In the genomic region with DNA sequence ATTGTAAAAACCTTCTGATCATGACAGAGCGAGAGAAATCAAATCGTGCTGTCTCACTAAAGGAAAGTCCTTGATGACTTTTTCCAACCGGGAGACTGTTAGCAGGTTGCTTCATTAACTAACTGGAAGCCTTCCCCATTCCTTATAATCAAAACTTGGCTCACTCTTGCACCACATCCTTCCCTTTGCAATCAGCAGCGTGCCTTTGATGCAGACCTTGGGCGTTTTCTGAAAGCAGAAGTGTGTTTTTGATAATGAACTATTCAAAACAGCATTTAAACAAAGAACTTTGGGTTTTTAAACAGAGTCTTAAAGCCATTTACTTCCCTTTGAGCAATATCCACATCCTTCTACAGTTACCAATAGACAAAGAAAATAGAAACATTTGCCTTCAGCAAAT, we compare ENCODE assay signal across 12 cellular contexts.
"Had no signal": no experiment of that assay in that cellular context is flagged by ENCODE, and none has a peak within 500 bp of the region (broad histone marks: within the 10 kb centered on the region; RNA-seq: fewer than 3 reads in every experiment).

No MANE protein-coding gene starts in this region.

- H3K27me3 ChIP-seq: upper lobe of right lung had no signal

- H3K36me3 ChIP-seq: thoracic aorta, upper lobe of right lung had no signal

- H3K9me3 ChIP-seq: thoracic aorta, upper lobe of right lung had no signal

- H3K4me3 ChIP-seq: thoracic aorta, upper lobe of right lung had no signal

- H3K27ac ChIP-seq: epithelial cell of prostate, thoracic aorta, upper lobe of right lung had no signal

- DNase-seq: activated CD4-positive, alpha-beta T cell treated with anti-CD3 and anti-CD28 coated beads, Interleukin-2, amount 50 U/mL, for 48 hours; activated CD4-positive, CD25-positive, alpha-beta regulatory T cell treated with anti-CD3 and anti-CD28 coated beads, Interleukin-2, amount 50 U/mL, for 72 hours; activated naive CD4-positive, alpha-beta T cell treated with anti-CD3 and anti-CD28 coated beads for 36 hours; activated naive CD8-positive, alpha-beta T cell treated with anti-CD3 and anti-CD28 coated beads, Interleukin-2, amount 50 U/mL, for 24 hours; head of caudate nucleus; mesenchymal stem cell; natural killer cell; upper lobe of right lung had no signal

- H3K4me1 ChIP-seq: upper lobe of right lung had no signal

- ATAC-seq: activated naive CD8-positive, alpha-beta T cell treated with anti-CD3 and anti-CD28 coated beads, Interleukin-2, amount 50 U/mL, for 24 hours; left lobe of liver; natural killer cell; stimulated activated effector memory CD8-positive, alpha-beta T cell treated with anti-CD3 and anti-CD28 coated beads, Interleukin-12 subunit alpha, Interleukin-12 subunit beta, amount 100 ng/mL, for 72 hours; upper lobe of right lung had no signal
